In the genomic region with DNA sequence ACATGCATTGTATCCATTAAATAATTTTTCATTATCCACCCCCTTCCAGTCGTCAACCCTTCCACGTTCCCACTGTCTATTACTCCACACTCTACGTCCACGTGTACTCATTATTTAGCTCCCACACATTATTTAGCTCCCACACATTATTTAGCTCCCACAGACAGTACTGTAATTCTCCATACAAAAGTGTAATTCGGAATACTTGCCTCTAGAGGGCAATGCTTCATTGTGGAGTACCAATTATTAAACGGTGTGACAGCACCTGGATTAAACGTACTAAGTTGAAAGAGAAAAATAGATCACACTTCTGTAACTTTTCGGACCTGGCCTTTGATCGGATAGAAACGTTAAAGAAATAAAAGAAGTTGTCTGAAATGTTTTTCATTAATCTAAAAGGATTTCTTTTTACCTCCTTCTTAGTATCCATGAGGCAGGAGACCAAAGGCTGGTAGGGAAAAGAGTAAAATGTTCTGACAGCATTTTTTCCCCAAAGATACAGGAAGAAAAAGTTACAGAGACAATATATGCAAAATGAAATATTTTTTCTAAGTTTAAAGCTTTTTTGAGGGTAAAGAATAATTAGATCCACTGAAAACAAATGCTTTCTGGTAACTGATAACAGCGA, we compare ENCODE assay signal across 8 cellular contexts.
DNase-seq lines count a peak whose midpoint lies in the region; ATAC-seq and TF ChIP-seq lines count a peak whose summit lies in the region.

No MANE protein-coding gene starts in this region.

- no peaks in the 10 kb centered on the region for H3K9me3 ChIP-seq in left lung

- no peak overlapping the region for H3K27ac ChIP-seq in left lung

- TF ChIP-seq CTCF in left lung (IDR thresholded peaks at IDR 0.05), result peak; percentile 34 to 55

- peak; percentile 81 for ATAC-seq in GM19025 (IDR thresholded peaks at IDR 0.05; ENCODE audit: low read depth, unreplicated experiment)
- peak; percentile 90 for ATAC-seq in HG03066 (IDR thresholded peaks at IDR 0.05; ENCODE audit: low read depth, unreplicated experiment)
- peak; percentile 88 for ATAC-seq in left lung

- DNase-seq in D341Med (ENCODE audit: low spot score) (peak; percentile 26), NCI-H2171 (lab: John Stamatoyannopoulos, UW) (peak; percentile 26), astrocyte of the hippocampus (ENCODE audit: low read depth, low spot score) (peak; percentile 74), left lung (no peak)
- no peak for DNase-seq in activated naive CD4-positive, alpha-beta T cell treated with Interleukin-2 at 50 U/mL for 16 hours
- DNase-seq in stimulated activated CD4-positive, alpha-beta T cell treated with anti-CD3 and anti-CD28 coated beads, Interleukin-4, amount 100 ng/mL, for 24 hours, result no peak

- H3K27me3 ChIP-seq in left lung, result no peaks in the 10 kb centered on the region

- H3K4me1 ChIP-seq in left lung, result no peaks in the 10 kb centered on the region

- intact Hi-C loops in left lung (cut with DNase I), result no loop called here

- no peak overlapping the region for H3K4me3 ChIP-seq in left lung

- no peaks in the 10 kb centered on the region for H3K36me3 ChIP-seq in left lung

Comparison
In these comparisons a context has a peak if more than half of its experiments do, and no peak if none do; other contexts are left out.
1. DNase-seq: peak in D341Med (single experiment), NCI-H2171 (single experiment) and astrocyte of the hippocampus (single experiment); none in left lung (0 of 2), activated naive CD4-positive, alpha-beta T cell treated with Interleukin-2 at 50 U/mL for 16 hours (single experiment) and stimulated activated CD4-positive, alpha-beta T cell treated with anti-CD3 and anti-CD28 coated beads, Interleukin-4, amount 100 ng/mL, for 24 hours (single experiment).
2. Peak in every context shown above with its lines, with median percentiles within 50 percentile points of each other: ATAC-seq.